ENCODE assay signal across 2 cellular contexts in genomic region chr6:157226026-157226639, GRCh38.
TF ChIP-seq lines count a peak whose summit lies in the region.

No MANE protein-coding gene starts in this region.

TF ChIP-seq in IMR-90, 13 proteins besides CTCF, POLR2A, EP300 and RAD21:
- no peak for TF ChIP-seq ELK1 (IDR thresholded peaks at IDR 0.05; ENCODE audit: borderline replicate concordance, low read depth, low read length)
- peak; percentile 31; the same call in 1 of the 2 replicates for TF ChIP-seq USF2 (IDR thresholded peaks at IDR 0.05; ENCODE audit: low read depth, low read length)

TF ChIP-seq in endothelial cell of umbilical vein, 7 proteins besides CTCF, POLR2A, EP300 and RAD21 (continued from another document):
- TF ChIP-seq GATA2 (IDR thresholded peaks at IDR 0.05; ENCODE audit: insufficient read depth, insufficient read length, low read depth, low read length) = no peak
